In the genomic region with DNA sequence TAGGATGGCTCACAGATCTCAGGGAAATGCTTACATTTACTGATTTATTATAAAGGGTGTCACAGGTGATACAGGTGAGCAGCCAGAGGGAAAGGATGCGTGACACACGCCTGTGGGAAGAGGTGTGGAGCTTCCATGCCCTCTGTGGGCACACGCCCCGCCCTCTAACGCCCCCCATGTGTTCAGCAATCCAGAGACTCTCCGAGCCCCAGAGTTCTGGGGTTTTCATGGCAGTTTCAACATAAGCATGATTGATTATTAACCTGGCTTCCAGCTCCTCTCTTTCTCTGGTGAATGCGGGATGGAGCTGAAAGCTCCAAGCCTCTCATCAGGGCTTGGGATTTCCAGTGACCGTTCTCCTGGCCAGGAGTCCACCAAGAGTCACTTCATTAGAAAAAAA, we compare ENCODE assay signal across 25 cellular contexts. TPM values are rescaled to one million over a fixed set of nuclear protein-coding genes. Genes with fewer than 3 reads are reported as not detected.
A peak's percentile ranks its signal among the peaks of the same experiment; 100 is the strongest.
DNase-seq lines count a peak whose midpoint lies in the region; ATAC-seq and TF ChIP-seq lines count a peak whose summit lies in the region.
"Had no signal": no experiment of that assay in that cellular context is flagged by ENCODE, and none has a peak within 500 bp of the region (broad histone marks: within the 10 kb centered on the region; RNA-seq: fewer than 3 reads in every experiment).

No MANE protein-coding gene starts in this region.

- no peak for TF ChIP-seq POLR2A in sigmoid colon (IDR thresholded peaks at IDR 0.05)

- TF ChIP-seq EP300 in sigmoid colon (IDR thresholded peaks at IDR 0.05) = no peak

- H3K36me3 ChIP-seq in Caco-2 (ENCODE audit: control insufficient read depth, insufficient read depth, low read length) (no peaks in the 10 kb centered on the region), mesodermal cell (ENCODE audit: control insufficient read depth, insufficient read depth, low read length) (no peaks in the 10 kb centered on the region), sigmoid colon (no peaks in the 10 kb centered on the region)
- H3K36me3 ChIP-seq in effector memory CD4-positive, alpha-beta T cell (ENCODE audit: control insufficient read depth, insufficient read depth, low read length) = no peaks in the 10 kb centered on the region
- H3K36me3 ChIP-seq: HAP-1, SJCRH30 had no signal

- peak overlapping the region; percentile 68 for H3K27ac Mint-ChIP-seq in Caco-2 (ENCODE audit: unreplicated experiment)
- no peak overlapping the region for H3K27ac Mint-ChIP-seq in activated CD8-positive, alpha-beta T cell treated with anti-CD3 and anti-CD28 coated beads for 36 hours
- H3K27ac Mint-ChIP-seq: CD8-positive, alpha-beta T cell; GM23338; IgD-negative memory B cell had no signal

- CTCF ChIA-PET in Caco-2 (lab: Charles Lee) = interaction anchor here (0.6 to 1.0 kb wide), 3 partner anchors 10 to 48 kb away, joined by 4 to 6 read pairs (median 5); no protein-coding TSS in a partner anchor
- CTCF ChIA-PET in activated CD8-positive, alpha-beta T cell treated with anti-CD3 and anti-CD28 coated beads for 36 hours (lab: Charles Lee) = interaction anchor here (0.6 kb wide), 1 partner anchor 195 kb away, joined by 4 read pairs; no protein-coding TSS in a partner anchor

- H3K27me3 Mint-ChIP-seq in Caco-2 (ENCODE audit: insufficient read depth, unreplicated experiment) = no peaks in the 10 kb centered on the region
- peaks cover 3% of the 10 kb centered on the region for H3K27me3 Mint-ChIP-seq in activated CD8-positive, alpha-beta T cell treated with anti-CD3 and anti-CD28 coated beads for 36 hours
- H3K27me3 Mint-ChIP-seq: IgD-negative memory B cell had no signal

- no peak overlapping the region for H3K4me3 ChIP-seq in Caco-2 (ENCODE audit: low read depth, low read length)
- H3K4me3 ChIP-seq in mesodermal cell (ENCODE audit: extremely low read depth, insufficient read depth, low read length, poor library complexity, severe bottlenecking) = no peak overlapping the region
- H3K4me3 ChIP-seq in sigmoid colon = no peak overlapping the region
- no peak overlapping the region for H3K4me3 ChIP-seq in effector memory CD4-positive, alpha-beta T cell (ENCODE audit: insufficient read depth, low read depth, low read length, poor library complexity, severe bottlenecking)
- H3K4me3 ChIP-seq: GM23338, HAP-1, SJCRH30 had no signal

- no peak for ATAC-seq in activated CD8-positive, alpha-beta T cell treated with anti-CD3 and anti-CD28 coated beads for 36 hours
- ATAC-seq: CD8-positive, alpha-beta T cell; GM23338; Panc1 had no signal

- H3K4me1 ChIP-seq in Caco-2 (peaks cover 34% of the 10 kb centered on the region), mesodermal cell (ENCODE audit: control insufficient read depth, insufficient read depth, low read length, poor library complexity, severe bottlenecking) (peaks cover 18% of the 10 kb centered on the region), sigmoid colon (no peaks in the 10 kb centered on the region)
- no peaks in the 10 kb centered on the region for H3K4me1 ChIP-seq in effector memory CD4-positive, alpha-beta T cell (ENCODE audit: control insufficient read depth, insufficient read depth, low read length, poor library complexity, severe bottlenecking)
- H3K4me1 ChIP-seq: HAP-1 had no signal

- POLR2A ChIA-PET in Caco-2 (lab: Charles Lee) = interaction anchor here (0.5 to 1.0 kb wide), 2 partner anchors 34 to 38 kb away, joined by 4 to 11 read pairs; partner anchors contain the start of gene ODC1
- POLR2A ChIA-PET in activated CD8-positive, alpha-beta T cell treated with anti-CD3 and anti-CD28 coated beads for 36 hours (lab: Charles Lee) = interaction anchor here (0.6 kb wide), 1 partner anchor 362 kb away, joined by 6 read pairs; no protein-coding TSS in a partner anchor

- H3K4me3 Mint-ChIP-seq in Caco-2 (ENCODE audit: unreplicated experiment) = peak overlapping the region; percentile 61
- H3K4me3 Mint-ChIP-seq in activated CD8-positive, alpha-beta T cell treated with anti-CD3 and anti-CD28 coated beads for 36 hours = no peak overlapping the region
- H3K4me3 Mint-ChIP-seq: CD8-positive, alpha-beta T cell; GM23338; IgD-negative memory B cell had no signal

- 90 to 92% methylated on average over 8 of the region's 8 CpGs for WGBS in mesodermal cell (ENCODE audit: insufficient coverage in 2 of 2), 2 experiments
- WGBS in sigmoid colon, 2 donors = 54 to 77% methylated on average over 8 of the region's 8 CpGs

- no peak for TF ChIP-seq CTCF in Caco-2 (IDR thresholded peaks at IDR 0.05; ENCODE audit: insufficient read depth in 1 of 2, low read depth in 1 of 2, low read length in 1 of 2, severe bottlenecking in 1 of 2, unreplicated experiment in 1 of 2)
- TF ChIP-seq CTCF in sigmoid colon (IDR thresholded peaks at IDR 0.05) = no peak
- TF ChIP-seq CTCF in activated CD8-positive, alpha-beta T cell treated with anti-CD3 and anti-CD28 coated beads for 36 hours (IDR thresholded peaks at IDR 0.05) = no peak

- no TSS peak for BruUV-seq in Caco-2 (replicated peaks; lab: Mats Ljungman, UMichigan)

- H3K27ac ChIP-seq in mesodermal cell (ENCODE audit: low read depth, low read length, severe bottlenecking) (peak overlapping the region; percentile 74), sigmoid colon (no peak overlapping the region)
- H3K27ac ChIP-seq in effector memory CD4-positive, alpha-beta T cell (ENCODE audit: insufficient read depth, low read length, poor library complexity, severe bottlenecking) = no peak overlapping the region
- H3K27ac ChIP-seq: SJCRH30 had no signal

- no peaks in the 10 kb centered on the region for H3K9me3 ChIP-seq in Caco-2
- H3K9me3 ChIP-seq in mesodermal cell (ENCODE audit: control insufficient read depth, low read length) = no peaks in the 10 kb centered on the region
- no peaks in the 10 kb centered on the region for H3K9me3 ChIP-seq in sigmoid colon
- H3K9me3 ChIP-seq in effector memory CD4-positive, alpha-beta T cell (ENCODE audit: control insufficient read depth, low read length) = no peaks in the 10 kb centered on the region
- H3K9me3 ChIP-seq: HAP-1, SJCRH30 had no signal

- no peaks in the 10 kb centered on the region for H3K9me3 Mint-ChIP-seq in Caco-2 (ENCODE audit: unreplicated experiment)
- no peaks in the 10 kb centered on the region for H3K9me3 Mint-ChIP-seq in activated CD8-positive, alpha-beta T cell treated with anti-CD3 and anti-CD28 coated beads for 36 hours
- H3K9me3 Mint-ChIP-seq: CD8-positive, alpha-beta T cell; GM23338; IgD-negative memory B cell had no signal

- H3K27me3 ChIP-seq in Caco-2 (replicated peaks; ENCODE audit: control insufficient read depth, insufficient read depth, low read length) = no peaks in the 10 kb centered on the region
- H3K27me3 ChIP-seq in sigmoid colon = no peaks in the 10 kb centered on the region
- no peaks in the 10 kb centered on the region for H3K27me3 ChIP-seq in effector memory CD4-positive, alpha-beta T cell (replicated peaks; ENCODE audit: control insufficient read depth, insufficient read depth, low read length, poor library complexity, severe bottlenecking)
- H3K27me3 ChIP-seq: SJCRH30 had no signal

- no peaks in the 10 kb centered on the region for H3K36me3 Mint-ChIP-seq in Caco-2 (ENCODE audit: insufficient read depth, unreplicated experiment)
- no peaks in the 10 kb centered on the region for H3K36me3 Mint-ChIP-seq in activated CD8-positive, alpha-beta T cell treated with anti-CD3 and anti-CD28 coated beads for 36 hours (ENCODE audit: low read depth)
- H3K36me3 Mint-ChIP-seq: CD8-positive, alpha-beta T cell; IgD-negative memory B cell had no signal

- DNase-seq in Caco-2 (peak; percentile 43 to 64), T1000 (lab: John Stamatoyannopoulos, UW) (peak; percentile 9), sigmoid colon (peak; percentile 10), medulla oblongata (ENCODE audit: extremely low spot score) (no peak), putamen (ENCODE audit: low spot score) (no peak)
- DNase-seq in effector memory CD4-positive, alpha-beta T cell = no peak
- DNase-seq in activated CD8-positive, alpha-beta T cell treated with anti-CD3 and anti-CD28 coated beads for 36 hours = no peak
- DNase-seq: AML-193; C1 segment of cervical spinal cord; Calu3; CD8-positive, alpha-beta T cell; EL; MV-4-11; NCI-H1105 treated with DMSO at 0.1 percent for 48 hours; NCI-H2029 treated with DMSO at 0.1 percent for 48 hours; NCI-H2171; NCI-H345; NCI-H524; NCI-H82; SJCRH30 had no signal

- peaks cover 18% of the 10 kb centered on the region for H3K4me1 Mint-ChIP-seq in Caco-2 (ENCODE audit: low read depth, unreplicated experiment)
- H3K4me1 Mint-ChIP-seq in activated CD8-positive, alpha-beta T cell treated with anti-CD3 and anti-CD28 coated beads for 36 hours (ENCODE audit: low read depth) = peaks cover 21% of the 10 kb centered on the region
- H3K4me1 Mint-ChIP-seq: IgD-negative memory B cell had no signal

- intact Hi-C loops in Caco-2 (cut with micrococcal nuclease; ENCODE audit: unreplicated experiment) (loop anchor here (1.0 to 2.0 kb wide), 2 partner anchors 16 to 32 kb away; no protein-coding TSS in a partner anchor), sigmoid colon (cut with DNase I) (no loop called here)
- intact Hi-C loops in activated CD8-positive, alpha-beta T cell treated with anti-CD3 and anti-CD28 coated beads for 36 hours (cut with micrococcal nuclease) = no loop called here

RNA-seq across cellular contexts. Expression of gene ODC1, which starts 34.3 kb away (rescaled TPM):
- total RNA-seq in Caco-2 (2022) = 277 and 285 TPM in 2 replicates
- polyA plus RNA-seq in mesodermal cell (2013, experiment 1 of 2) = 101 TPM
- polyA plus RNA-seq in mesodermal cell (2013, experiment 2 of 2) = 104 TPM
- total RNA-seq in sigmoid colon = 10 to 100 TPM; 44.6 to 84.4 (median 53.7) TPM
- 10 to 100 TPM; 34.8 to 88.2 (median 54.3) TPM for polyA plus RNA-seq in sigmoid colon
- total RNA-seq in activated CD8-positive, alpha-beta T cell treated with anti-CD3 and anti-CD28 coated beads for 36 hours = 100 to 1,000 TPM; 180 to 181 TPM

Comparison
In these comparisons a context has a peak if more than half of its experiments do, and no peak if none do; other contexts are left out.
1. DNase-seq: peak in Caco-2 (2 of 2), T1000 (single experiment) and sigmoid colon (single experiment); none in medulla oblongata (single experiment), putamen (single experiment), effector memory CD4-positive, alpha-beta T cell (0 of 3) and activated CD8-positive, alpha-beta T cell treated with anti-CD3 and anti-CD28 coated beads for 36 hours (single experiment).